In the genomic region with DNA sequence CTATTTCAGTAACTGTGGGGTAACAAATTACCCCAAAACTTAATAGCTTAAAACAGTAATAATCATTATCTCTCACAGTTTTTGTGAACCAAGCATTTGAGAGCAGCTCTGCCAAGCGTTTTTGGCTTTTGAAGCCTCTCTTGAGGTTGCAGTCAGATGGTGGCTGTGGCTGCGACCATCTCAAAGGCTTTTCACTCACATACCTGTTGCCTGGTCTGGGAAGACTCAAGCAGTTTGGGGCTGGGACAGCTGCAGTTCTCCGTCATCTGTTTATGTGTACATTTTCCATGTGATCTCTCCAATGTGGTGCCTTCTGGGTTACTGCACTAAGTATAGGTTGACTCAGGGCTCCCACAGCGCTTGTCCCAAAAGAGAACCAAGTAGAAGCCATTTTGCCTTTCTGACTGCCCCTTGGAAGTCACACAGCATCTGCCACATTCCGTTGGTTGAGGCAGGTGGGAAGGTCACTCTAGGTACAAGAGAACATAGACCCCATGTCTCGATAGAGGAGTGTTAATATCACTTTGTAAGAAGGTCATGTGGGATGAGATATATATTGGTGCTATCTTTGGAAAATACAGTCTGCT, we compare ENCODE assay signal across 1 cellular context.
A peak's percentile ranks its signal among the peaks of the same experiment; 100 is the strongest.
TF ChIP-seq lines count a peak whose summit lies in the region.

No MANE protein-coding gene starts in this region.

TF ChIP-seq in K562, 482 proteins besides CTCF, POLR2A, EP300 and RAD21 (continued from another document):
- TF ChIP-seq, protein P1, sequence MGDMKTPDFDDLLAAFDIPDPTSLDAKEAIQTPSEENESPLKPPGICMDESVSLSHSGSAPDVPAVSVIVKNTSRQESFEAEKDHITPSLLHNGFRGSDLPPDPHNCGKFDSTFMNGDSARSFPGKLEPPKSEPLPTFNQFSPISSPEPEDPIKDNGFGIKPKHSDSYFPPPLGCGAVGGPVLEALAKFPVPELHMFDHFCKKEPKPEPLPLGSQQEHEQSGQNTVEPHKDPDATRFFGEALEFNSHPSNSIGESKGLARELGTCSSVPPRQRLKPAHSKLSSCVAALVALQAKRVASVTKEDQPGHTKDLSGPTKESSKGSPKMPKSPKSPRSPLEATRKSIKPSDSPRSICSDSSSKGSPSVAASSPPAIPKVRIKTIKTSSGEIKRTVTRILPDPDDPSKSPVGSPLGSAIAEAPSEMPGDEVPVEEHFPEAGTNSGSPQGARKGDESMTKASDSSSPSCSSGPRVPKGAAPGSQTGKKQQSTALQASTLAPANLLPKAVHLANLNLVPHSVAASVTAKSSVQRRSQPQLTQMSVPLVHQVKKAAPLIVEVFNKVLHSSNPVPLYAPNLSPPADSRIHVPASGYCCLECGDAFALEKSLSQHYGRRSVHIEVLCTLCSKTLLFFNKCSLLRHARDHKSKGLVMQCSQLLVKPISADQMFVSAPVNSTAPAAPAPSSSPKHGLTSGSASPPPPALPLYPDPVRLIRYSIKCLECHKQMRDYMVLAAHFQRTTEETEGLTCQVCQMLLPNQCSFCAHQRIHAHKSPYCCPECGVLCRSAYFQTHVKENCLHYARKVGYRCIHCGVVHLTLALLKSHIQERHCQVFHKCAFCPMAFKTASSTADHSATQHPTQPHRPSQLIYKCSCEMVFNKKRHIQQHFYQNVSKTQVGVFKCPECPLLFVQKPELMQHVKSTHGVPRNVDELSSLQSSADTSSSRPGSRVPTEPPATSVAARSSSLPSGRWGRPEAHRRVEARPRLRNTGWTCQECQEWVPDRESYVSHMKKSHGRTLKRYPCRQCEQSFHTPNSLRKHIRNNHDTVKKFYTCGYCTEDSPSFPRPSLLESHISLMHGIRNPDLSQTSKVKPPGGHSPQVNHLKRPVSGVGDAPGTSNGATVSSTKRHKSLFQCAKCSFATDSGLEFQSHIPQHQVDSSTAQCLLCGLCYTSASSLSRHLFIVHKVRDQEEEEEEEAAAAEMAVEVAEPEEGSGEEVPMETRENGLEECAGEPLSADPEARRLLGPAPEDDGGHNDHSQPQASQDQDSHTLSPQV (IDR thresholded peaks at IDR 0.05): peak; percentile 75; the same call in 1 of the 2 replicates
- TF ChIP-seq, protein P2, sequence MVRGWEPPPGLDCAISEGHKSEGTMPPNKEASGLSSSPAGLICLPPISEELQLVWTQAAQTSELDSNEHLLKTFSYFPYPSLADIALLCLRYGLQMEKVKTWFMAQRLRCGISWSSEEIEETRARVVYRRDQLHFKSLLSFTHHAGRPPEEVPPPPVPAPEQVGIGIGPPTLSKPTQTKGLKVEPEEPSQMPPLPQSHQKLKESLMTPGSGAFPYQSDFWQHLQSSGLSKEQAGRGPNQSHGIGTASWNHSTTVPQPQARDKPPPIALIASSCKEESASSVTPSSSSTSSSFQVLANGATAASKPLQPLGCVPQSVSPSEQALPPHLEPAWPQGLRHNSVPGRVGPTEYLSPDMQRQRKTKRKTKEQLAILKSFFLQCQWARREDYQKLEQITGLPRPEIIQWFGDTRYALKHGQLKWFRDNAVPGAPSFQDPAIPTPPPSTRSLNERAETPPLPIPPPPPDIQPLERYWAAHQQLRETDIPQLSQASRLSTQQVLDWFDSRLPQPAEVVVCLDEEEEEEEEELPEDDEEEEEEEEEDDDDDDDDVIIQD (CRISPR knock-in tag; IDR thresholded peaks at IDR 0.05): 0 out of 2 replicates have a peak, but pooled peaks have one; percentile 31
- TF ChIP-seq DMBX1 (CRISPR knock-in tag; IDR thresholded peaks at IDR 0.05; ENCODE audit: borderline replicate concordance): peak; percentile 75
- TF ChIP-seq SMAD4 (CRISPR knock-in tag; conservative IDR thresholded peaks at IDR 0.05): peak; percentile 54
- TF ChIP-seq ZBTB17 (CRISPR knock-in tag; IDR thresholded peaks at IDR 0.05): 0 out of 2 replicates have a peak, but pooled peaks have one; percentile 55
- TF ChIP-seq ERF (CRISPR knock-in tag; IDR thresholded peaks at IDR 0.05): 0 out of 2 replicates have a peak, but pooled peaks have one; percentile 70
- no peak for TF ChIP-seq ZNF551 (CRISPR knock-in tag; IDR thresholded peaks at IDR 0.05)
- TF ChIP-seq, protein P3, sequence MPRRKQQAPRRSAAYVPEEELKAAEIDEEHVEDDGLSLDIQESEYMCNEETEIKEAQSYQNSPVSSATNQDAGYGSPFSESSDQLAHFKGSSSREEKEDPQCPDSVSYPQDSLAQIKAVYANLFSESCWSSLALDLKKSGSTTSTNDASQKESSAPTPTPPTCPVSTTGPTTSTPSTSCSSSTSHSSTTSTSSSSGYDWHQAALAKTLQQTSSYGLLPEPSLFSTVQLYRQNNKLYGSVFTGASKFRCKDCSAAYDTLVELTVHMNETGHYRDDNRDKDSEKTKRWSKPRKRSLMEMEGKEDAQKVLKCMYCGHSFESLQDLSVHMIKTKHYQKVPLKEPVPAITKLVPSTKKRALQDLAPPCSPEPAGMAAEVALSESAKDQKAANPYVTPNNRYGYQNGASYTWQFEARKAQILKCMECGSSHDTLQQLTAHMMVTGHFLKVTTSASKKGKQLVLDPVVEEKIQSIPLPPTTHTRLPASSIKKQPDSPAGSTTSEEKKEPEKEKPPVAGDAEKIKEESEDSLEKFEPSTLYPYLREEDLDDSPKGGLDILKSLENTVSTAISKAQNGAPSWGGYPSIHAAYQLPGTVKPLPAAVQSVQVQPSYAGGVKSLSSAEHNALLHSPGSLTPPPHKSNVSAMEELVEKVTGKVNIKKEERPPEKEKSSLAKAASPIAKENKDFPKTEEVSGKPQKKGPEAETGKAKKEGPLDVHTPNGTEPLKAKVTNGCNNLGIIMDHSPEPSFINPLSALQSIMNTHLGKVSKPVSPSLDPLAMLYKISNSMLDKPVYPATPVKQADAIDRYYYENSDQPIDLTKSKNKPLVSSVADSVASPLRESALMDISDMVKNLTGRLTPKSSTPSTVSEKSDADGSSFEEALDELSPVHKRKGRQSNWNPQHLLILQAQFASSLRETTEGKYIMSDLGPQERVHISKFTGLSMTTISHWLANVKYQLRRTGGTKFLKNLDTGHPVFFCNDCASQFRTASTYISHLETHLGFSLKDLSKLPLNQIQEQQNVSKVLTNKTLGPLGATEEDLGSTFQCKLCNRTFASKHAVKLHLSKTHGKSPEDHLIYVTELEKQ (CRISPR knock-in tag; IDR thresholded peaks at IDR 0.05): no peak
- no peak for TF ChIP-seq RBM39 (optimal IDR thresholded peaks at IDR 0.05; ENCODE audit: low read depth, low read length)
- TF ChIP-seq ZNF79 (CRISPR knock-in tag; IDR thresholded peaks at IDR 0.05; ENCODE audit: low read depth): peak; percentile 76; the same call in 1 of the 2 replicates
- TF ChIP-seq, protein P4, sequence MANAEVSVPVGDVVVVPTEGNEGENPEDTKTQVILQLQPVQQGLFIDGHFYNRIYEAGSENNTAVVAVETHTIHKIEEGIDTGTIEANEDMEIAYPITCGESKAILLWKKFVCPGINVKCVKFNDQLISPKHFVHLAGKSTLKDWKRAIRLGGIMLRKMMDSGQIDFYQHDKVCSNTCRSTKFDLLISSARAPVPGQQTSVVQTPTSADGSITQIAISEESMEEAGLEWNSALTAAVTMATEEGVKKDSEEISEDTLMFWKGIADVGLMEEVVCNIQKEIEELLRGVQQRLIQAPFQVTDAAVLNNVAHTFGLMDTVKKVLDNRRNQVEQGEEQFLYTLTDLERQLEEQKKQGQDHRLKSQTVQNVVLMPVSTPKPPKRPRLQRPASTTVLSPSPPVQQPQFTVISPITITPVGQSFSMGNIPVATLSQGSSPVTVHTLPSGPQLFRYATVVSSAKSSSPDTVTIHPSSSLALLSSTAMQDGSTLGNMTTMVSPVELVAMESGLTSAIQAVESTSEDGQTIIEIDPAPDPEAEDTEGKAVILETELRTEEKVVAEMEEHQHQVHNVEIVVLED (CRISPR knock-in tag; IDR thresholded peaks at IDR 0.05): 0 out of 2 replicates have a peak, but pooled peaks have one; percentile 29
